In genomic region chr2:69837533-69837932, GRCh38 we compare ENCODE assay signal across 21 cellular contexts.
"Had no signal": no experiment of that assay in that cellular context is flagged by ENCODE, and none has a peak within 500 bp of the region (broad histone marks: within the 10 kb centered on the region; RNA-seq: fewer than 3 reads in every experiment).

No MANE protein-coding gene starts in this region.

- H3K4me3 Mint-ChIP-seq: activated CD4-positive, alpha-beta memory T cell treated with anti-CD3 and anti-CD28 coated beads, Interleukin-2, amount 10 ng/mL, durations not matched to agents 7 days and 5 days; activated naive CD8-positive, alpha-beta T cell treated with anti-CD3 and anti-CD28 coated beads, Interleukin-2, amount 10 ng/mL, durations not matched to agents 7 days and 5 days; central memory CD8-positive, alpha-beta T cell; neural crest cell; stimulated activated naive CD8-positive, alpha-beta T cell treated with anti-CD3 and anti-CD28 coated beads, Interleukin-15, amount 100 ng/mL, for 72 hours; type B pancreatic cell had no signal

- DNase-seq: activated CD4-positive, alpha-beta memory T cell treated with anti-CD3 and anti-CD28 coated beads, Interleukin-2, amount 10 ng/mL, durations not matched to agents 7 days and 5 days; activated naive CD4-positive, alpha-beta T cell; activated naive CD8-positive, alpha-beta T cell treated with anti-CD3 and anti-CD28 coated beads, Interleukin-2, amount 10 ng/mL, durations not matched to agents 7 days and 5 days; anterior cingulate cortex; brain microvascular endothelial cell; effector CD4-positive, alpha-beta T cell; esophagus squamous epithelium; hippocampal formation; mammary epithelial cell; ovary; sigmoid colon; spleen; stimulated activated naive CD8-positive, alpha-beta T cell treated with anti-CD3 and anti-CD28 coated beads, Interleukin-15, amount 100 ng/mL, for 72 hours; WERI-Rb-1 had no signal

- H3K9me3 ChIP-seq: esophagus squamous epithelium, ovary, sigmoid colon, spleen had no signal

- FAIRE-seq: endothelial cell of umbilical vein, keratinocyte had no signal

- H3K4me3 ChIP-seq: coronary artery, esophagus squamous epithelium, ovary, sigmoid colon, spleen had no signal

- H3K27ac Mint-ChIP-seq: activated CD4-positive, alpha-beta memory T cell treated with anti-CD3 and anti-CD28 coated beads, Interleukin-2, amount 10 ng/mL, durations not matched to agents 7 days and 5 days; activated naive CD8-positive, alpha-beta T cell treated with anti-CD3 and anti-CD28 coated beads, Interleukin-2, amount 10 ng/mL, durations not matched to agents 7 days and 5 days; stimulated activated naive CD8-positive, alpha-beta T cell treated with anti-CD3 and anti-CD28 coated beads, Interleukin-15, amount 100 ng/mL, for 72 hours; type B pancreatic cell had no signal

- H3K27me3 Mint-ChIP-seq: activated CD4-positive, alpha-beta memory T cell treated with anti-CD3 and anti-CD28 coated beads, Interleukin-2, amount 10 ng/mL, durations not matched to agents 7 days and 5 days; activated naive CD8-positive, alpha-beta T cell treated with anti-CD3 and anti-CD28 coated beads, Interleukin-2, amount 10 ng/mL, durations not matched to agents 7 days and 5 days; central memory CD8-positive, alpha-beta T cell; stimulated activated naive CD8-positive, alpha-beta T cell treated with anti-CD3 and anti-CD28 coated beads, Interleukin-15, amount 100 ng/mL, for 72 hours; type B pancreatic cell had no signal

- H3K9me3 Mint-ChIP-seq: activated CD4-positive, alpha-beta memory T cell treated with anti-CD3 and anti-CD28 coated beads, Interleukin-2, amount 10 ng/mL, durations not matched to agents 7 days and 5 days; activated naive CD8-positive, alpha-beta T cell treated with anti-CD3 and anti-CD28 coated beads, Interleukin-2, amount 10 ng/mL, durations not matched to agents 7 days and 5 days; central memory CD8-positive, alpha-beta T cell; neural crest cell; stimulated activated naive CD8-positive, alpha-beta T cell treated with anti-CD3 and anti-CD28 coated beads, Interleukin-15, amount 100 ng/mL, for 72 hours; type B pancreatic cell had no signal

- ATAC-seq: left lobe of liver; stimulated activated naive CD8-positive, alpha-beta T cell treated with anti-CD3 and anti-CD28 coated beads, Interleukin-15, amount 100 ng/mL, for 72 hours had no signal

- H3K27me3 ChIP-seq: brain microvascular endothelial cell, esophagus squamous epithelium, ovary, sigmoid colon, spleen had no signal

- H3K36me3 ChIP-seq: brain microvascular endothelial cell, ovary had no signal
